ENCODE assay signal across 13 cellular contexts in genomic region chr18:4639628-4640310, GRCh38.
DNase-seq lines count a peak whose midpoint lies in the region; ATAC-seq and TF ChIP-seq lines count a peak whose summit lies in the region.
"Had no signal": no experiment of that assay in that cellular context is flagged by ENCODE, and none has a peak within 500 bp of the region (broad histone marks: within the 10 kb centered on the region; RNA-seq: fewer than 3 reads in every experiment).

No MANE protein-coding gene starts in this region.

- no peaks in the 10 kb centered on the region for H3K79me2 ChIP-seq in Karpas-422 (ENCODE audit: low read length)

- peaks cover 68% of the 10 kb centered on the region for H3K4me1 ChIP-seq in Karpas-422 (ENCODE audit: low read length)
- H3K4me1 ChIP-seq in adrenal gland (replicated peaks in 1 of 2) = no peaks in the 10 kb centered on the region

- H3K27me3 ChIP-seq in Karpas-422 (ENCODE audit: low read length) (no peaks in the 10 kb centered on the region), adrenal gland (no peaks in the 10 kb centered on the region)

- no peaks in the 10 kb centered on the region for H3K9me2 ChIP-seq in Karpas-422 (replicated peaks; ENCODE audit: insufficient read depth, low read length)

- intact Hi-C loops in adrenal gland (cut with DNase I) = loop anchor here in 1 of 2 donors (10.0 kb wide), 1 partner anchor 55 kb away; no protein-coding TSS in a partner anchor

- TF ChIP-seq CTCF in GM12864 (IDR thresholded peaks at IDR 0.05; ENCODE audit: low read depth, low read length, missing control alignments) (no peak), omental fat pad (IDR thresholded peaks at IDR 0.05) (no peak), adrenal gland (IDR thresholded peaks at IDR 0.05) (no peak)

- peak; percentile 87 for ATAC-seq in GM19455 (IDR thresholded peaks at IDR 0.05; ENCODE audit: unreplicated experiment)
- peak; percentile 85 for ATAC-seq in HG02938 (IDR thresholded peaks at IDR 0.05; ENCODE audit: unreplicated experiment)
- no peak for ATAC-seq in omental fat pad (ENCODE audit: low FRiP score)

- peak overlapping the region; percentile 52 for H3K9ac ChIP-seq in Karpas-422 (ENCODE audit: low read length)

- no peaks in the 10 kb centered on the region for H4K20me1 ChIP-seq in Karpas-422 (ENCODE audit: insufficient read depth, low read depth, low read length)

- no peaks in the 10 kb centered on the region for H3K9me3 ChIP-seq in Karpas-422 (ENCODE audit: low read length)
- peaks cover 0 to under 1% (median 0%) of the 10 kb centered on the region in 3 donors for H3K9me3 ChIP-seq in adrenal gland (replicated peaks in 1 of 3)

- DNase-seq in GM12864 (ENCODE audit: low read depth) (peak; percentile 67), Karpas-422 (peak; percentile 95), omental fat pad (ENCODE audit: low spot score) (no peak), adrenal gland (no peak), kidney tubule cell (ENCODE audit: low spot score) (no peak), midbrain (lab: John Stamatoyannopoulos, UW) (no peak)
- DNase-seq: aorta; IMR-90; NCI-H226; stimulated activated CD4-positive, alpha-beta T cell treated with anti-CD3 and anti-CD28 coated beads, Interleukin-1b, Interleukin-23, amount 100 ng/mL, for 48 hours; SW 1271 had no signal

- H3K36me3 ChIP-seq in Karpas-422 (ENCODE audit: insufficient read depth, low read length) = no peaks in the 10 kb centered on the region
- no peaks in the 10 kb centered on the region for H3K36me3 ChIP-seq in adrenal gland (replicated peaks in 1 of 2)

- peak overlapping the region; percentile 97 for H3K27ac ChIP-seq in Karpas-422 (ENCODE audit: low read length)
- no peak overlapping the region for H3K27ac ChIP-seq in adrenal gland

- WGBS in adrenal gland, 4 donors = 45 to 59% (median 49%) methylated on average over 6 of the region's 6 CpGs

- no peak overlapping the region for H2AFZ ChIP-seq in Karpas-422 (ENCODE audit: low read length)

- TF ChIP-seq POLR2A in adrenal gland (IDR thresholded peaks at IDR 0.05) = no peak

- peak overlapping the region; percentile 72 for H3K4me2 ChIP-seq in Karpas-422 (ENCODE audit: low read depth, low read length, poor library complexity, severe bottlenecking)

- H3K4me3 ChIP-seq in GM12864 (ENCODE audit: low read depth, low read length) (no peak overlapping the region), Karpas-422 (ENCODE audit: low read length) (peak overlapping the region; percentile 53), adrenal gland (no peak overlapping the region)

Comparison
In these comparisons a context has a peak if more than half of its experiments do, and no peak if none do; other contexts are left out.
1. DNase-seq: peak in GM12864 (single experiment) and Karpas-422 (single experiment); none in omental fat pad (single experiment), adrenal gland (0 of 7), kidney tubule cell (single experiment) and midbrain (single experiment).